In the genomic region with DNA sequence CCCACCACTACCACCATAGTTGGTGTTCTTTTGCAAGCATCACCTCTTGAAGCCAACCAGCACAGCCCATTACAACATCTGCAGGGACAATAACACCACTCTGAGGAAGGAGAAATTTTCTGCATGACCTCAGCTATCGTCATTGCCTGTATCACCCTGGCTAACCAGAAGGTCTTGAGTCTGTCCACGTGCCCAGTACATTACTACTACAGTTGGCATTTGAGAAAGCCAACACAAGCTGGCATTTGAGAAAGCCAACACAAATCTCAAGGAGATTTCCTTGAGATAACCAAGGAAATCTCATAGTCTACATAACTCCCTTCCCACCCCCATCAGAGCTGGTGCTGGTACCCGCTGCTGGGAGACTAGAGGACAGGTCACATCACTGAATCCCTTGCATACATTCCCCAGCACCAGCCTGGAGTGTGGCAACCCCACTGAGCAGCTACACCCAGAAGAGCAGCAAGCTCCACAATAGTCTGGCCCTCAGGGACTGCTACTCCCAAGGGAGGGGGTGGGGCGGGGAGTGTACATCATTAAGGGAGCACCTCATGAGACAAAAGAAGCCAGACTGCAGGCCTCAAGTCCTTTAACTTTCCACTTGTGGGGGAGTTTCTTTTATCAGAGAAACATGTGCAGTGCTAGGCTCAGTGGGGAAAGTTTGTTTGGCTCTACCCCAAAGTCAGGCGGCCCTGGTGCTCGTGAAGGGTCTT, we compare ENCODE assay signal across 2 cellular contexts.
TF ChIP-seq lines count a peak whose summit lies in the region.

No MANE protein-coding gene starts in this region.

TF ChIP-seq in H1, 55 proteins besides CTCF, POLR2A, EP300 and RAD21 (continued from another document):
- TF ChIP-seq BACH1 (IDR thresholded peaks at IDR 0.05; ENCODE audit: low read length), result no peak
- no peak for TF ChIP-seq CHD1 (IDR thresholded peaks at IDR 0.05; ENCODE audit: low read depth, low read length)
- no peak for TF ChIP-seq BCL11A (IDR thresholded peaks at IDR 0.05; ENCODE audit: low read depth in 2 of 2, low read length in 2 of 2)
- no peak for TF ChIP-seq JUND (IDR thresholded peaks at IDR 0.05; ENCODE audit: low read length)
- TF ChIP-seq TEAD4 (IDR thresholded peaks at IDR 0.05; ENCODE audit: low read depth, low read length), result no peak
- no peak; the same call in 1 of the 2 replicates for TF ChIP-seq POLR2AphosphoS5 (IDR thresholded peaks at IDR 0.05; ENCODE audit: low read depth, low read length)
- TF ChIP-seq CHD2 (IDR thresholded peaks at IDR 0.05; ENCODE audit: low read length), result no peak
- no peak for TF ChIP-seq CEBPB (IDR thresholded peaks at IDR 0.05; ENCODE audit: low read depth, low read length)
- no peak for TF ChIP-seq CBX8 (IDR thresholded peaks at IDR 0.05; ENCODE audit: borderline replicate concordance, low read depth, low read length)
- TF ChIP-seq SUZ12 (IDR thresholded peaks at IDR 0.05; ENCODE audit: low read length), result no peak
- TF ChIP-seq FOSL1 (IDR thresholded peaks at IDR 0.05; ENCODE audit: insufficient read depth, low read depth, low read length), result no peak
- no peak for TF ChIP-seq SAP30 (IDR thresholded peaks at IDR 0.05; ENCODE audit: insufficient read depth, insufficient replicate concordance, low read length)
- no peak for TF ChIP-seq RBBP5 (IDR thresholded peaks at IDR 0.05; ENCODE audit: borderline replicate concordance, low read depth, low read length)
- TF ChIP-seq, protein P1, sequence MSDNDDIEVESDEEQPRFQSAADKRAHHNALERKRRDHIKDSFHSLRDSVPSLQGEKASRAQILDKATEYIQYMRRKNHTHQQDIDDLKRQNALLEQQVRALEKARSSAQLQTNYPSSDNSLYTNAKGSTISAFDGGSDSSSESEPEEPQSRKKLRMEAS (IDR thresholded peaks at IDR 0.05), result no peak
- no peak for TF ChIP-seq SP4 (IDR thresholded peaks at IDR 0.05; ENCODE audit: low read length)
- no peak for TF ChIP-seq TBP (IDR thresholded peaks at IDR 0.05; ENCODE audit: low read depth, low read length)
- no peak for TF ChIP-seq SP1 (IDR thresholded peaks at IDR 0.05; ENCODE audit: low read depth, low read length)
- no peak for TF ChIP-seq JUN (IDR thresholded peaks at IDR 0.05; ENCODE audit: low read depth, low read length)

TF ChIP-seq in GM12891, 5 proteins besides CTCF, POLR2A, EP300 and RAD21 (continued from another document):
- TF ChIP-seq POLR2AphosphoS5 (IDR thresholded peaks at IDR 0.05; ENCODE audit: low read depth, low read length), result no peak
- TF ChIP-seq SPI1 (IDR thresholded peaks at IDR 0.05; ENCODE audit: low read depth, low read length), result no peak
- no peak for TF ChIP-seq PAX5 (IDR thresholded peaks at IDR 0.05; ENCODE audit: insufficient read depth, low read length, severe bottlenecking)
- TF ChIP-seq TAF1 (IDR thresholded peaks at IDR 0.05; ENCODE audit: low read depth, low read length), result no peak
